In genomic region chr18:66646622-66647021, GRCh38 we compare ENCODE assay signal across 15 cellular contexts. TPM values are rescaled to one million over a fixed set of nuclear protein-coding genes. Genes with fewer than 3 reads are reported as not detected.
DNase-seq lines count a peak whose midpoint lies in the region; ATAC-seq and TF ChIP-seq lines count a peak whose summit lies in the region.
"Had no signal": no experiment of that assay in that cellular context is flagged by ENCODE, and none has a peak within 500 bp of the region (broad histone marks: within the 10 kb centered on the region; RNA-seq: fewer than 3 reads in every experiment).

No MANE protein-coding gene starts in this region.

- ATAC-seq in GM21825 (IDR thresholded peaks at IDR 0.05; ENCODE audit: unreplicated experiment), result no peak

- no peaks in the 10 kb centered on the region for H3K36me3 ChIP-seq in breast epithelium
- H3K36me3 ChIP-seq in brain microvascular endothelial cell (replicated peaks), result no peaks in the 10 kb centered on the region
- H3K36me3 ChIP-seq: BLaER1 had no signal

- DNase-seq in MCF 10A (ENCODE audit: unreplicated experiment), result peak; percentile 49
- DNase-seq in breast epithelium (ENCODE audit: low spot score in 2 of 2), result no peak
- peak; percentile 16 for DNase-seq in brain microvascular endothelial cell
- peak; percentile 26 for DNase-seq in fibroblast of pulmonary artery (ENCODE audit: low read depth)
- DNase-seq in activated T-cell treated with anti-CD3 and anti-CD28 coated beads, Interleukin-2, amount 50 U/mL, for 1 hour, result no peak
- DNase-seq in OCI-M2 (lab: John Stamatoyannopoulos, UW; ENCODE audit: unreplicated experiment), result no peak
- no peak for DNase-seq in NCI-H187 treated with DMSO at 0.1 percent for 48 hours (lab: John Stamatoyannopoulos, UW)
- DNase-seq: H7, Kasumi-1, NCI-H1436, NCI-H2081, NCI-H510A treated with DMSO at 0.1 percent for 48 hours had no signal

- CTCF ChIA-PET in MCF 10A (lab: Yijun Ruan, JAX), result interaction anchor here (0.6 kb wide), 1 partner anchor 976 kb away, joined by 4 read pairs; no protein-coding TSS in a partner anchor

- in situ Hi-C loops in brain microvascular endothelial cell (cut with HindIII; ENCODE audit: low pct_ligation_motif_present, low sequenced_read_pairs), result no loop called here

- no peaks in the 10 kb centered on the region for H3K9me3 ChIP-seq in breast epithelium
- H3K9me3 ChIP-seq: BLaER1 had no signal

- no peaks in the 10 kb centered on the region for H3K27me3 Mint-ChIP-seq in MCF 10A (ENCODE audit: insufficient read depth, unreplicated experiment)

- no peak for TF ChIP-seq POLR2A in breast epithelium (IDR thresholded peaks at IDR 0.05)

- H3K4me3 ChIP-seq in breast epithelium (no peak overlapping the region), brain microvascular endothelial cell (ENCODE audit: low read depth, low read length) (no peak overlapping the region), fibroblast of pulmonary artery (replicated peaks; ENCODE audit: low read depth, low read length) (no peak overlapping the region)
- H3K4me3 ChIP-seq: BLaER1 had no signal

- POLR2A ChIA-PET in MCF 10A (lab: Yijun Ruan, JAX), result no interaction called here

- no TSS peak for BruUV-seq in MCF 10A (replicated peaks; lab: Mats Ljungman, UMichigan)

- H3K27ac ChIP-seq in breast epithelium (no peak overlapping the region), brain microvascular endothelial cell (no peak overlapping the region)
- H3K27ac ChIP-seq: 22Rv1, BLaER1 had no signal

- no peaks in the 10 kb centered on the region for H3K4me1 Mint-ChIP-seq in MCF 10A (ENCODE audit: insufficient read depth, unreplicated experiment)

- peaks cover 15% of the 10 kb centered on the region for H3K9me3 Mint-ChIP-seq in MCF 10A (ENCODE audit: unreplicated experiment)

- H3K36me3 Mint-ChIP-seq in MCF 10A (ENCODE audit: insufficient read depth, unreplicated experiment), result no peaks in the 10 kb centered on the region

- intact Hi-C loops in MCF 10A (cut with micrococcal nuclease), result no loop called here
- intact Hi-C loops in breast epithelium (cut with DNase I; ENCODE audit: low total_unique reads), result no loop called here

- H3K4me1 ChIP-seq in breast epithelium, result no peaks in the 10 kb centered on the region
- H3K4me1 ChIP-seq: BLaER1 had no signal

- no peak overlapping the region for H3K27ac Mint-ChIP-seq in MCF 10A (ENCODE audit: low read depth, unreplicated experiment)

- H3K4me3 Mint-ChIP-seq in MCF 10A (ENCODE audit: unreplicated experiment), result no peak overlapping the region

- TF ChIP-seq CTCF in MCF 10A (IDR thresholded peaks at IDR 0.05; ENCODE audit: unreplicated experiment) (no peak), breast epithelium (IDR thresholded peaks at IDR 0.05) (no peak), brain microvascular endothelial cell (IDR thresholded peaks at IDR 0.05; ENCODE audit: low read depth, low read length, missing control alignments) (no peak), fibroblast of pulmonary artery (IDR thresholded peaks at IDR 0.05; ENCODE audit: low read length, missing control alignments) (no peak)

- H3K27me3 ChIP-seq in breast epithelium (no peaks in the 10 kb centered on the region), brain microvascular endothelial cell (replicated peaks) (no peaks in the 10 kb centered on the region)
- H3K27me3 ChIP-seq: BLaER1 had no signal

RNA-seq across cellular contexts. Expression of gene CDH19, which starts 42.7 kb away (rescaled TPM):
- not detected in 2 replicates for total RNA-seq in MCF 10A (2022)
- 10 to 100 TPM in 1 of 3 donors, under 1 TPM in 2; 0.64 to 12.9 (median 0.98) TPM for total RNA-seq in breast epithelium
- total RNA-seq: H7 had no signal

Comparison
In these comparisons a context has a peak if more than half of its experiments do, and no peak if none do; other contexts are left out.
1. DNase-seq: peak in MCF 10A (single experiment), brain microvascular endothelial cell (single experiment) and fibroblast of pulmonary artery (single experiment); none in breast epithelium (0 of 2), activated T-cell treated with anti-CD3 and anti-CD28 coated beads, Interleukin-2, amount 50 U/mL, for 1 hour (single experiment), OCI-M2 (single experiment) and NCI-H187 treated with DMSO at 0.1 percent for 48 hours (single experiment).